Comparison of ENCODE assay signal across 8 cellular contexts in genomic region chr19:40807147-40808020, GRCh38. TPM values are rescaled to one million over a fixed set of nuclear protein-coding genes. Genes with fewer than 3 reads are reported as not detected.
A peak's percentile ranks its signal among the peaks of the same experiment; 100 is the strongest.
DNase-seq lines count a peak whose midpoint lies in the region; ATAC-seq and TF ChIP-seq lines count a peak whose summit lies in the region.

No MANE protein-coding gene starts in this region.

- H3K36me3 ChIP-seq in A673 (ENCODE audit: insufficient read depth, low read length, poor library complexity, severe bottlenecking) (peaks cover 33% of the 10 kb centered on the region), left lung (peaks cover 0 to 67% of the 10 kb centered on the region in 2 donors)

- H3K36me3 Mint-ChIP-seq in activated naive CD8-positive, alpha-beta T cell treated with anti-CD3 and anti-CD28 coated beads, Interleukin-2, amount 10 ng/mL, durations not matched to agents 7 days and 5 days = peaks cover 24% of the 10 kb centered on the region

- H3K4me1 ChIP-seq in A673 (ENCODE audit: insufficient read depth, low read length, poor library complexity, severe bottlenecking) = peaks cover 53% of the 10 kb centered on the region
- peaks cover 50 to 93% of the 10 kb centered on the region in 2 donors for H3K4me1 ChIP-seq in left lung

- H3K27me3 Mint-ChIP-seq in activated naive CD8-positive, alpha-beta T cell treated with anti-CD3 and anti-CD28 coated beads, Interleukin-2, amount 10 ng/mL, durations not matched to agents 7 days and 5 days = peaks cover 8% of the 10 kb centered on the region

- H3K9me3 ChIP-seq in A673 (ENCODE audit: low read depth, low read length, poor library complexity, severe bottlenecking) (no peaks in the 10 kb centered on the region), left lung (no peaks in the 10 kb centered on the region)

- no peak overlapping the region for H3K4me3 ChIP-seq in A673 (ENCODE audit: low read depth, low read length, poor library complexity, severe bottlenecking)
- peak overlapping the region in 1 of 2 donors; percentile 1 for H3K4me3 ChIP-seq in left lung

- DNase-seq in A673 (ENCODE audit: low spot score) (no peak), left lung (peak in 1 of 2 donors; percentile 71), posterior vena cava (ENCODE audit: low spot score) (no peak)
- DNase-seq in activated naive CD8-positive, alpha-beta T cell treated with anti-CD3 and anti-CD28 coated beads, Interleukin-2, amount 10 ng/mL, durations not matched to agents 7 days and 5 days = no peak
- no peak for DNase-seq in stimulated activated CD4-positive, alpha-beta T cell treated with anti-CD3 and anti-CD28 coated beads, Interleukin-15, amount 100 ng/mL, for 24 hours
- DNase-seq in activated CD4-positive, CD25-positive, alpha-beta regulatory T cell (lab: John Stamatoyannopoulos, UW) = no peak

- TF ChIP-seq CTCF in A673 (conservative IDR thresholded peaks at IDR 0.05; ENCODE audit: low read depth, low read length) = peak; percentile 44; the same call in 1 of the 2 replicates
- TF ChIP-seq CTCF in GM12874 (IDR thresholded peaks at IDR 0.05; ENCODE audit: insufficient read depth, low read depth, low read length) = peak; percentile 27; the same call in 1 of the 2 replicates
- TF ChIP-seq CTCF in left lung (IDR thresholded peaks at IDR 0.05) = peak in 1 of 2 donors; percentile 13

- H3K27ac ChIP-seq in A673 (ENCODE audit: low read depth, low read length, poor library complexity, severe bottlenecking) = peak overlapping the region; percentile 25
- peak overlapping the region; percentile 56 to 91 for H3K27ac ChIP-seq in left lung

- intact Hi-C loops in A673 (cut with micrococcal nuclease; ENCODE audit: unreplicated experiment) (loop anchor here (10.0 kb wide), 1 partner anchor 93 kb away; the partner anchor contains the start of genes COQ8B and ITPKC), left lung (cut with DNase I) (no loop called here), posterior vena cava (cut with DNase I) (loop anchor here in 1 of 2 donors (10.0 kb wide), 1 partner anchor 143 kb away; no protein-coding TSS in a partner anchor)

- peak overlapping the region; percentile 98 for H3K4me3 Mint-ChIP-seq in activated naive CD8-positive, alpha-beta T cell treated with anti-CD3 and anti-CD28 coated beads, Interleukin-2, amount 10 ng/mL, durations not matched to agents 7 days and 5 days

- CTCF ChIA-PET in A673 (lab: Charles Lee) = interaction anchor here (0.6 to 1.5 kb wide), 8 partner anchors 9 to 229 kb away, joined by 3 to 18 read pairs (median 6); partner anchors contain the start of genes EGLN2 and RAB4B

- no peak for ATAC-seq in activated naive CD8-positive, alpha-beta T cell treated with anti-CD3 and anti-CD28 coated beads, Interleukin-2, amount 10 ng/mL, durations not matched to agents 7 days and 5 days (ENCODE audit: low read depth)
- no peak for ATAC-seq in left lung
- no peak for ATAC-seq in GM18870 (IDR thresholded peaks at IDR 0.05; ENCODE audit: unreplicated experiment)

- H3K27ac Mint-ChIP-seq in activated naive CD8-positive, alpha-beta T cell treated with anti-CD3 and anti-CD28 coated beads, Interleukin-2, amount 10 ng/mL, durations not matched to agents 7 days and 5 days = peak overlapping the region; percentile 93

- no peaks in the 10 kb centered on the region for H3K9me3 Mint-ChIP-seq in activated naive CD8-positive, alpha-beta T cell treated with anti-CD3 and anti-CD28 coated beads, Interleukin-2, amount 10 ng/mL, durations not matched to agents 7 days and 5 days

- POLR2A ChIA-PET in A673 (lab: Charles Lee; ENCODE audit: low non-redundant PET) = interaction anchor here (1.0 kb wide), 1 partner anchor 29 kb away, joined by 3 read pairs; no protein-coding TSS in a partner anchor
- POLR2A ChIA-PET in activated naive CD8-positive, alpha-beta T cell treated with anti-CD3 and anti-CD28 coated beads, Interleukin-2, amount 10 ng/mL, durations not matched to agents 7 days and 5 days (lab: Charles Lee) = interaction anchor here (0.5 to 6.1 kb wide), 8 partner anchors 7 to 57 kb away, joined by 3 to 57 read pairs (median 6); partner anchors contain the start of genes ACTMAP, EGLN2, RAB4B and SNRPA

- BruUV-seq in A673 (replicated peaks; lab: Mats Ljungman, UMichigan) = no TSS peak

- peaks cover 70% of the 10 kb centered on the region for H3K4me1 Mint-ChIP-seq in activated naive CD8-positive, alpha-beta T cell treated with anti-CD3 and anti-CD28 coated beads, Interleukin-2, amount 10 ng/mL, durations not matched to agents 7 days and 5 days

- H3K27me3 ChIP-seq in A673 (replicated peaks; ENCODE audit: insufficient read depth, low read depth, low read length, poor library complexity) (no peaks in the 10 kb centered on the region), left lung (no peaks in the 10 kb centered on the region)

RNA-seq across cellular contexts. Expression of gene EGLN2, which starts 8.4 kb away (rescaled TPM):
- total RNA-seq in A673 (2021) (105 and 113 TPM in 2 replicates), left lung (100 to 1,000 TPM; 139 to 150 TPM), posterior vena cava (10 to 100 TPM; 76.3 to 89.0 TPM)
- 100 to 1,000 TPM; 158 to 159 TPM for total RNA-seq in activated naive CD8-positive, alpha-beta T cell treated with anti-CD3 and anti-CD28 coated beads, Interleukin-2, amount 10 ng/mL, durations not matched to agents 7 days and 5 days

RNA-seq across cellular contexts. Expression of gene RAB4B, which starts 29.3 kb away (rescaled TPM):
- total RNA-seq in A673 (2021) (9.1 and 14.6 TPM in 2 replicates), left lung (10 to 100 TPM; 42.6 to 50.4 TPM), posterior vena cava (10 to 100 TPM; 20.5 to 24.5 TPM)
- 10 to 100 TPM; 53.1 to 57.7 TPM for total RNA-seq in activated naive CD8-positive, alpha-beta T cell treated with anti-CD3 and anti-CD28 coated beads, Interleukin-2, amount 10 ng/mL, durations not matched to agents 7 days and 5 days

RNA-seq across cellular contexts. Expression of gene MIA, which starts 32.1 kb away (rescaled TPM):
- total RNA-seq in A673 (2021) = 0.75 and 0.85 TPM in 2 replicates
- 1 to 10 TPM; 3.0 TPM for total RNA-seq in activated naive CD8-positive, alpha-beta T cell treated with anti-CD3 and anti-CD28 coated beads, Interleukin-2, amount 10 ng/mL, durations not matched to agents 7 days and 5 days
- total RNA-seq in left lung = under 1 TPM in 1 of 2 donors, not detected in 1; 0.89 TPM
- total RNA-seq in posterior vena cava = 1 to 10 TPM in 1 of 2 donors, not detected in 1; 1.6 TPM

RNA-seq across cellular contexts. Expression of gene CYP2A6, which starts 42.9 kb away (rescaled TPM):
- total RNA-seq in A673 (2021) (not detected in 2 replicates), left lung (under 1 TPM in 1 of 2 donors, not detected in 1; 0.31 TPM), posterior vena cava (not detected)
- total RNA-seq in activated naive CD8-positive, alpha-beta T cell treated with anti-CD3 and anti-CD28 coated beads, Interleukin-2, amount 10 ng/mL, durations not matched to agents 7 days and 5 days = under 1 TPM; 0.28 to 0.55 TPM

RNA-seq across cellular contexts. Expression of gene SNRPA, which starts 56.4 kb away (rescaled TPM):
- total RNA-seq in A673 (2021) (167 and 179 TPM in 2 replicates), left lung (10 to 100 TPM; 46.1 to 79.1 TPM), posterior vena cava (10 to 100 TPM; 37.1 to 46.1 TPM)
- total RNA-seq in activated naive CD8-positive, alpha-beta T cell treated with anti-CD3 and anti-CD28 coated beads, Interleukin-2, amount 10 ng/mL, durations not matched to agents 7 days and 5 days = 100 to 1,000 TPM; 145 to 157 TPM
